Comparison of ENCODE assay signal across 31 cellular contexts in genomic region chr6:85961125-85961524, GRCh38.
"Had no signal": no experiment of that assay in that cellular context is flagged by ENCODE, and none has a peak within 500 bp of the region (broad histone marks: within the 10 kb centered on the region; RNA-seq: fewer than 3 reads in every experiment).

No MANE protein-coding gene starts in this region.

- ATAC-seq: activated naive CD4-positive, alpha-beta T cell treated with anti-CD3 and anti-CD28 coated beads, Interleukin-2, amount 50 U/mL, for 72 hours; activated naive CD8-positive, alpha-beta T cell treated with anti-CD3 and anti-CD28 coated beads, Interleukin-2, amount 50 U/mL, for 24 hours; activated T-cell treated with anti-CD3 and anti-CD28 coated beads, Interleukin-2, amount 50 U/mL, for 4 hours; activated T-cell treated with anti-CD3 and anti-CD28 coated beads, Interleukin-2, amount 50 U/mL, for 72 hours; activated T-helper 17 cell treated with anti-CD3 and anti-CD28 coated beads, Interleukin-2, amount 50 U/mL, for 72 hours; body of pancreas had no signal

- H3K27me3 ChIP-seq: adrenal gland, ascending aorta, body of pancreas, brain microvascular endothelial cell, breast epithelium, cardiac muscle cell had no signal

- H3K9me3 ChIP-seq: adrenal gland, ascending aorta, body of pancreas had no signal

- H3K4me3 ChIP-seq: adrenal gland, ascending aorta, body of pancreas, breast epithelium, cardiac muscle cell had no signal

- H3K27ac ChIP-seq: adrenal gland, ascending aorta, body of pancreas, brain microvascular endothelial cell, breast epithelium, cardiac muscle cell had no signal

- H3K4me1 ChIP-seq: adrenal gland, ascending aorta, breast epithelium had no signal

- DNase-seq: activated effector memory CD4-positive, alpha-beta T cell treated with anti-CD3 and anti-CD28 coated beads, Interleukin-2, amount 50 U/mL, for 16 hours; activated effector memory CD4-positive, alpha-beta T cell treated with Interleukin-2 at 50 U/mL for 16 hours; activated gamma-delta T cell; activated gamma-delta T cell treated with Interleukin-2 at 50 U/mL for 16 hours; activated naive CD4-positive, alpha-beta T cell; activated naive CD4-positive, alpha-beta T cell treated with anti-CD3 and anti-CD28 coated beads for 36 hours; activated naive CD4-positive, alpha-beta T cell treated with anti-CD3 and anti-CD28 coated beads, Interleukin-2, amount 10 ng/mL, durations not matched to agents 7 days and 5 days; activated naive CD4-positive, alpha-beta T cell treated with anti-CD3 and anti-CD28 coated beads, Interleukin-2, amount 50 U/mL, for 16 hours; activated naive CD4-positive, alpha-beta T cell treated with Interleukin-2 at 50 U/mL for 16 hours; activated naive CD8-positive, alpha-beta T cell treated with anti-CD3 and anti-CD28 coated beads for 36 hours; activated naive CD8-positive, alpha-beta T cell treated with anti-CD3 and anti-CD28 coated beads, Interleukin-2, amount 10 ng/mL, durations not matched to agents 7 days and 5 days; activated naive CD8-positive, alpha-beta T cell treated with anti-CD3 and anti-CD28 coated beads, Interleukin-2, amount 50 U/mL, for 24 hours; activated T-cell treated with anti-CD3 and anti-CD28 coated beads, Interleukin-2, amount 50 U/mL, for 24 hours; activated T-cell treated with anti-CD3 and anti-CD28 coated beads, Interleukin-2, amount 50 U/mL, for 4 hours; activated T-cell treated with anti-CD3 and anti-CD28 coated beads, Interleukin-2, amount 50 U/mL, for 48 hours; activated T-cell treated with anti-CD3 and anti-CD28 coated beads, Interleukin-2, amount 50 U/mL, for 72 hours; adrenal gland; amniotic stem cell; amygdala; anterior cingulate cortex; aorta; body of pancreas; brain microvascular endothelial cell; caudate nucleus; central memory CD4-positive, alpha-beta T cell; cerebellar nuclear complex had no signal

- H3K36me3 ChIP-seq: adrenal gland, ascending aorta, brain microvascular endothelial cell, breast epithelium, cardiac muscle cell had no signal
